8 cellular contexts compared by ENCODE assay signal in the genomic region with DNA sequence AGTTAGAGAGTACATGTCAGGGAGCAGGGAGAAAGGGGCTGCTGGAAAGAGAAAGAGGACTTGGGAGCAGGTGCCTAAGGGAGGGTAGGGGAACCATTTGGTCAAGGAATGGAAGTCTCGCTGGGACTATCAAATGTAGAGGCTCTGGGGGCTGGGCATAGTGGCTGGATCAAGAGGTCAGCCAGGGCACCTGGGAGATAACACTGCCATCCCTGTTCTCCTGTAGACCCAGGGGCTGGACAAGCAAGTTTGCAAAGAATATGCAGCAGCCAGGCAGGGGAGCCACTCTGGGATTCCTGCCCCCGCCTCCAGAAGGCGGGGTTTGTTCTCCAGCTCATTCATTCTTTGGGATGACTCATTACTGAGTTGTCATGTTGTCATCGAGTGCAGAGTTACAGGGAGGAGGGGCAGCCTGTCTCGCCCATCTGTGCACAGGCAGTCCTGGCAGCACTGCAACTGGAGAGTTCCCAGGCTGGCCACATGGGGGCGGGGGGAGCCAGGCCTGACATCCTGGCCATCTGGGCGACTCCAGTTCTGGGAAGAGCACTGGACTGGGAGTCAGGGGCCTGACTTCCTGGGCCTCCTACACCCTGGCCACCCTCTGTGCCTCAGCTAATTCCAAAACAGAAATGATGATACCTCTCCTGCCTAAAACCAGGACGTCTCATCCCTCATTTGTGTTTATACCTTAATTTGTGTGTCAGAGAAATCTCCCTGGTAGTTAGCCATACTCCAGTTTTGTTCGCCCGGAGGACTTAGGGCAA. TPM values are rescaled to one million over a fixed set of nuclear protein-coding genes. Genes with fewer than 3 reads are reported as not detected.
A peak's percentile ranks its signal among the peaks of the same experiment; 100 is the strongest.
DNase-seq lines count a peak whose midpoint lies in the region; ATAC-seq, FAIRE-seq and TF ChIP-seq lines count a peak whose summit lies in the region.

No MANE protein-coding gene starts in this region.

- no peak overlapping the region for H3K4me3 Mint-ChIP-seq in activated naive CD4-positive, alpha-beta T cell treated with anti-CD3 and anti-CD28 coated beads, Interleukin-2, amount 50 U/mL, for 24 hours
- H3K4me3 Mint-ChIP-seq in glutamatergic neuron (ENCODE audit: unreplicated experiment), result peak overlapping the region; percentile 64

- H3K9me3 Mint-ChIP-seq in activated naive CD4-positive, alpha-beta T cell treated with anti-CD3 and anti-CD28 coated beads, Interleukin-2, amount 50 U/mL, for 24 hours, result no peaks in the 10 kb centered on the region
- H3K9me3 Mint-ChIP-seq in glutamatergic neuron (ENCODE audit: unreplicated experiment), result peaks cover 6% of the 10 kb centered on the region

- H3K4me1 Mint-ChIP-seq in activated naive CD4-positive, alpha-beta T cell treated with anti-CD3 and anti-CD28 coated beads, Interleukin-2, amount 50 U/mL, for 24 hours, result peaks cover 9% of the 10 kb centered on the region
- peaks cover 27% of the 10 kb centered on the region for H3K4me1 Mint-ChIP-seq in glutamatergic neuron (ENCODE audit: low read depth, unreplicated experiment)

- DNase-seq in NCI-H1417 (lab: John Stamatoyannopoulos, UW) (peak; percentile 81 to 90 (median 89)), SKM-1 treated with dmso at 0.1 percent for 144 hours (lab: John Stamatoyannopoulos, UW; ENCODE audit: unreplicated experiment) (peak; percentile 95), glutamatergic neuron (peak; percentile 95), posterior cingulate gyrus (peak; percentile 89 to 99 (median 92)), urothelium cell line (ENCODE audit: low spot score) (peak; percentile 98)

- peak overlapping the region; percentile 52 for H3K27ac Mint-ChIP-seq in activated naive CD4-positive, alpha-beta T cell treated with anti-CD3 and anti-CD28 coated beads, Interleukin-2, amount 50 U/mL, for 24 hours
- peak overlapping the region; percentile 96 for H3K27ac Mint-ChIP-seq in glutamatergic neuron (ENCODE audit: unreplicated experiment)

- FAIRE-seq in urothelium cell line (lab: Jason Lieb, UNC), result peak; percentile 91

- ATAC-seq in HG02798 (IDR thresholded peaks at IDR 0.05; ENCODE audit: poor library complexity, unreplicated experiment), result peak; percentile 92

- TF ChIP-seq CTCF in GM12873 (IDR thresholded peaks at IDR 0.05; ENCODE audit: insufficient read depth, low read depth, low read length, missing control alignments) (peak; percentile 95), glutamatergic neuron (IDR thresholded peaks at IDR 0.05; ENCODE audit: partially characterized antibody, unreplicated experiment) (peak; percentile 95)

- no peaks in the 10 kb centered on the region for H3K27me3 Mint-ChIP-seq in activated naive CD4-positive, alpha-beta T cell treated with anti-CD3 and anti-CD28 coated beads, Interleukin-2, amount 50 U/mL, for 24 hours
- H3K27me3 Mint-ChIP-seq in glutamatergic neuron (ENCODE audit: unreplicated experiment), result peaks cover 8% of the 10 kb centered on the region

- intact Hi-C loops in posterior cingulate gyrus (cut with DNase I), result loop anchor here (1.0 to 2.0 kb wide), 3 partner anchors 29 to 701 kb away; no protein-coding TSS in a partner anchor

- no peaks in the 10 kb centered on the region for H3K36me3 Mint-ChIP-seq in activated naive CD4-positive, alpha-beta T cell treated with anti-CD3 and anti-CD28 coated beads, Interleukin-2, amount 50 U/mL, for 24 hours
- H3K36me3 Mint-ChIP-seq in glutamatergic neuron (ENCODE audit: unreplicated experiment), result no peaks in the 10 kb centered on the region

RNA-seq across cellular contexts. Expression of a gene that starts 28.2 kb away (rescaled TPM):
- 115 TPM for total RNA-seq in glutamatergic neuron (ENCODE audit: unreplicated experiment)

Comparison
In these comparisons a context has a peak if more than half of its experiments do, and no peak if none do; other contexts are left out.
1. Peak in every context shown above with its lines: DNase-seq and ATAC-seq.